9 cellular contexts compared by ENCODE assay signal in the genomic region with DNA sequence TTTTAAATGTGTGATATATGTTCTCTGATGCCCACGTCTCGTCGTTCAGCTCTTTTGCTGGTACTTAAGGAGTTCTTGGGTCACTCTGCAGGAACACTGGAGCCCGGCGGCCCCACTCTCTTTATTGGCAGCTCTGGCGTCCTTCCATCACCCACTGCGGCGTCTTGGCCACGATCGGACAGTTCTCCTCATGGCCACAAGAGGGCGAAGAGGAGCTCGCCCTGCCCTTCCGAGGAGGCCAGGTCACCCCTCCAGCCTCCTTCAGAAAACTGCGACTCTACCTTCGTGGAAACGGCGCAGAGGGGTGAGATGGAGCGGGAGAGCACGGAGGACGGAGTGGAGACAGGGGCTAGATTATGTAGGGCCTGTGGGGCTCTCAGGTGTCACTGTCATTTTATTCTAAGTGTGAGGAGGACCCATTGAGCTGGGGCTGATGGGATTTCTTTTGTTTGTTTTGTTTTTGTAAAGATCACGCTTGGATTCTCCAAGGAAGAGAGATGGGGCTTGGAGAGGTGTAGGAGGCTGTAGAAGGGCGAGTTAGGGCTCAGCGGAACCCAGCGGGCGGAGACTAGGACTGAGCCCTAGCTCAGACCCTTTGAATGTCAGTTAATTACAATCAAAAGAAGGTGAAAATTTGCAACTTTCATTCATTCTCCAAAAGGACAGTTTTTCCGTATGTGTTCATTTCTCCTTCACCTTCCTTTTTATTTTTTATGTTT. TPM values are rescaled to one million over a fixed set of nuclear protein-coding genes. Genes with fewer than 3 reads are reported as not detected.
DNase-seq lines count a peak whose midpoint lies in the region; ATAC-seq and TF ChIP-seq lines count a peak whose summit lies in the region.
"Had no signal": no experiment of that assay in that cellular context is flagged by ENCODE, and none has a peak within 500 bp of the region (broad histone marks: within the 10 kb centered on the region; RNA-seq: fewer than 3 reads in every experiment).

No MANE protein-coding gene starts in this region.

- H3K4me3 ChIP-seq in MG63: no peak overlapping the region

- no peak overlapping the region for H3K27ac Mint-ChIP-seq in endothelial cell (ENCODE audit: unreplicated experiment)
- no peak overlapping the region for H3K27ac Mint-ChIP-seq in stimulated activated naive B cell treated with anti-CD40 and anti-IgM and Interleukin-4, amounts not matched to agents 10 μg/mL and 1 μg/mL and 100 μg/mL, for 72 hours

- H3K27me3 ChIP-seq in MG63: peaks cover 7% of the 10 kb centered on the region

- H3K27me3 Mint-ChIP-seq in endothelial cell (ENCODE audit: unreplicated experiment): no peaks in the 10 kb centered on the region
- H3K27me3 Mint-ChIP-seq in stimulated activated naive B cell treated with anti-CD40 and anti-IgM and Interleukin-4, amounts not matched to agents 10 μg/mL and 1 μg/mL and 100 μg/mL, for 72 hours: peaks cover 10 to 18% of the 10 kb centered on the region in 2 donors

- H3K9me3 ChIP-seq in MG63: no peaks in the 10 kb centered on the region

- no peaks in the 10 kb centered on the region for H3K4me1 Mint-ChIP-seq in endothelial cell (ENCODE audit: unreplicated experiment)
- H3K4me1 Mint-ChIP-seq in stimulated activated naive B cell treated with anti-CD40 and anti-IgM and Interleukin-4, amounts not matched to agents 10 μg/mL and 1 μg/mL and 100 μg/mL, for 72 hours: no peaks in the 10 kb centered on the region

- no peaks in the 10 kb centered on the region for H3K36me3 Mint-ChIP-seq in endothelial cell (ENCODE audit: low read depth, unreplicated experiment)
- H3K36me3 Mint-ChIP-seq in stimulated activated naive B cell treated with anti-CD40 and anti-IgM and Interleukin-4, amounts not matched to agents 10 μg/mL and 1 μg/mL and 100 μg/mL, for 72 hours: peaks cover 0 to 1% of the 10 kb centered on the region in 2 donors

- DNase-seq in activated CD8-positive, alpha-beta memory T cell treated with anti-CD3 and anti-CD28 coated beads, Interleukin-2, amount 50 U/mL, for 48 hours: peak; percentile 63
- no peak for DNase-seq in activated CD8-positive, alpha-beta memory T cell treated with anti-CD3 and anti-CD28 coated beads for 24 hours
- DNase-seq in MG63 (peak; percentile 14), endothelial cell (ENCODE audit: low spot score) (peak; percentile 59), amniotic stem cell (lab: John Stamatoyannopoulos, UW) (no peak), EL (no peak)
- DNase-seq in stimulated activated naive B cell treated with anti-CD40 and anti-IgM and Interleukin-4, amounts not matched to agents 10 μg/mL and 1 μg/mL and 100 μg/mL, for 72 hours: peak; percentile 1

- ATAC-seq in stimulated activated naive B cell treated with anti-CD40 and anti-IgM and Interleukin-4, amounts not matched to agents 10 μg/mL and 1 μg/mL and 100 μg/mL, for 72 hours (replicated peaks): peak in 1 of 2 donors; percentile 38
- no peak for ATAC-seq in GM18505 (IDR thresholded peaks at IDR 0.05; ENCODE audit: unreplicated experiment)

- no peaks in the 10 kb centered on the region for H3K36me3 ChIP-seq in MG63

- H3K4me3 Mint-ChIP-seq in endothelial cell (ENCODE audit: unreplicated experiment): no peak overlapping the region
- H3K4me3 Mint-ChIP-seq in stimulated activated naive B cell treated with anti-CD40 and anti-IgM and Interleukin-4, amounts not matched to agents 10 μg/mL and 1 μg/mL and 100 μg/mL, for 72 hours: no peak overlapping the region

- peak; percentile 87 for TF ChIP-seq CTCF in endothelial cell (IDR thresholded peaks at IDR 0.05; ENCODE audit: unreplicated experiment)

- TF ChIP-seq POLR2A in GM18505 (IDR thresholded peaks at IDR 0.05; ENCODE audit: borderline replicate concordance, extremely low read depth, insufficient read depth, insufficient read length): no peak

- no peaks in the 10 kb centered on the region for H3K9me3 Mint-ChIP-seq in endothelial cell (ENCODE audit: unreplicated experiment)
- H3K9me3 Mint-ChIP-seq in stimulated activated naive B cell treated with anti-CD40 and anti-IgM and Interleukin-4, amounts not matched to agents 10 μg/mL and 1 μg/mL and 100 μg/mL, for 72 hours: peaks cover 3 to 7% of the 10 kb centered on the region in 2 donors

RNA-seq across cellular contexts. Expression of gene GABRA5, which starts 28.0 kb away (rescaled TPM):
- total RNA-seq in MG63 (2014; rRNA removed; shearing (Covaris generic); ENCODE audit: low replicate concordance): 0.49 TPM in 1 of 2 replicates, not detected in the other
- total RNA-seq in endothelial cell (ENCODE audit: unreplicated experiment): 0.72 TPM
- total RNA-seq: dermis microvascular lymphatic vessel endothelial cell had no signal

Comparison
In these comparisons a context has a peak if more than half of its experiments do, and no peak if none do; other contexts are left out.
1. DNase-seq: peak in activated CD8-positive, alpha-beta memory T cell treated with anti-CD3 and anti-CD28 coated beads, Interleukin-2, amount 50 U/mL, for 48 hours (single experiment), MG63 (single experiment), endothelial cell (single experiment) and stimulated activated naive B cell treated with anti-CD40 and anti-IgM and Interleukin-4, amounts not matched to agents 10 μg/mL and 1 μg/mL and 100 μg/mL, for 72 hours (single experiment); none in activated CD8-positive, alpha-beta memory T cell treated with anti-CD3 and anti-CD28 coated beads for 24 hours (single experiment), amniotic stem cell (single experiment) and EL (single experiment).